ENCODE assay signal across 9 cellular contexts in the genomic region with DNA sequence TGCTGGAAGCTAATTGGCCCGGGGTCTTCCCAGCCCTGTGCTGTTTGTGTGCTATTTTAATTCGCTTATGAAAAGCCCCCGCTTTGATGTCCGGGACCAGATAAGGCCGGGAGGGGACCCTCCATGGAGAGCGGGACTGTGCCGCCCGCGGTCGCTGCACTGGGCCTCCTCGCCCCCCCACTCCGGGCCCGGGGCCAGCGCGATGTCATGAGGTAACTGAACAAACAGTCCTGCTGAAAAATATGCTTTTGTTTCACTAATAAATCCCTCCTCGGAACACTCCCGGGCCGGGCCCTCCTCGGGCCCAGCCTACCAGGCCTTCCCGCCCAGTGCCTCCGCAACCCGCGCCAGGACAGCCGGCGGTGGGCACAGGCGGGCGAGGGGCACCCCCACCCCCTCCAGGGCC.
DNase-seq lines count a peak whose midpoint lies in the region; ATAC-seq and TF ChIP-seq lines count a peak whose summit lies in the region.
"Had no signal": no experiment of that assay in that cellular context is flagged by ENCODE, and none has a peak within 500 bp of the region (broad histone marks: within the 10 kb centered on the region; RNA-seq: fewer than 3 reads in every experiment).

No MANE protein-coding gene starts in this region.

- no peak for TF ChIP-seq CTCF in lung (IDR thresholded peaks at IDR 0.05; ENCODE audit: control extremely low read depth, extremely low read depth)
- no peak for TF ChIP-seq CTCF in tibial nerve (IDR thresholded peaks at IDR 0.05)

- TF ChIP-seq POLR2A in tibial nerve (IDR thresholded peaks at IDR 0.05), result no peak

- no peaks in the 10 kb centered on the region for H3K9me3 Mint-ChIP-seq in activated CD4-positive, alpha-beta T cell treated with anti-CD3 and anti-CD28 coated beads for 36 hours (ENCODE audit: low read depth)

- peak; percentile 1 for DNase-seq in activated CD4-positive, alpha-beta T cell treated with anti-CD3 and anti-CD28 coated beads for 36 hours
- DNase-seq in activated CD4-positive, alpha-beta T cell treated with anti-CD3 and anti-CD28 coated beads for 1 hour, result no peak
- DNase-seq in dermis microvascular lymphatic vessel endothelial cell (ENCODE audit: low read depth in 2 of 2), result peak; percentile 15 to 34
- DNase-seq in lung (ENCODE audit: low spot score), result peak; percentile 72
- peak; percentile 73 to 85 for DNase-seq in tibial nerve (ENCODE audit: low spot score in 2 of 2)
- DNase-seq in NCI-H1930 (lab: John Stamatoyannopoulos, UW), result no peak
- DNase-seq: trophoblast cell had no signal

- peak in 1 of 2 donors; percentile 67 for TF ChIP-seq EP300 in tibial nerve (IDR thresholded peaks at IDR 0.05)

- H3K36me3 Mint-ChIP-seq in activated CD4-positive, alpha-beta T cell treated with anti-CD3 and anti-CD28 coated beads for 36 hours (ENCODE audit: low read depth), result no peaks in the 10 kb centered on the region

- POLR2A ChIA-PET in activated CD4-positive, alpha-beta T cell treated with anti-CD3 and anti-CD28 coated beads for 36 hours (lab: Charles Lee), result no interaction called here

- H3K27ac ChIP-seq in lung (ENCODE audit: low read depth in 1 of 2, low read length in 1 of 2), result no peak overlapping the region
- peak overlapping the region; percentile 32 to 80 (median 70) for H3K27ac ChIP-seq in tibial nerve

- no peak overlapping the region for H3K27ac Mint-ChIP-seq in activated CD4-positive, alpha-beta T cell treated with anti-CD3 and anti-CD28 coated beads for 36 hours

- peaks cover 7 to 23% of the 10 kb centered on the region in 2 donors for H3K4me1 ChIP-seq in lung (ENCODE audit: control insufficient read depth in 2 of 2, insufficient read depth in 2 of 2, low read length in 2 of 2)
- peaks cover 0 to 57% (median 23%) of the 10 kb centered on the region in 4 donors for H3K4me1 ChIP-seq in tibial nerve

- H3K9me3 ChIP-seq in lung (ENCODE audit: control insufficient read depth in 2 of 2, insufficient read depth in 1 of 2, low read length in 1 of 2), result no peaks in the 10 kb centered on the region
- H3K9me3 ChIP-seq in tibial nerve, result peaks cover 0 to 4% (median 0%) of the 10 kb centered on the region in 4 donors

- H3K36me3 ChIP-seq in lung (ENCODE audit: control insufficient read depth in 2 of 2, insufficient read depth in 2 of 2, low read length in 2 of 2) (no peaks in the 10 kb centered on the region), tibial nerve (no peaks in the 10 kb centered on the region)

- 37 to 70% methylated on average over 27 of the region's 27 CpGs for WGBS in lung, 2 donors
- 18 to 23% methylated on average over 26 to 27 of the region's 27 CpGs for WGBS in tibial nerve, 2 donors

- H3K4me3 Mint-ChIP-seq in activated CD4-positive, alpha-beta T cell treated with anti-CD3 and anti-CD28 coated beads for 36 hours, result no peak overlapping the region

- H3K4me3 ChIP-seq in lung (no peak overlapping the region), tibial nerve (peak overlapping the region in 2 of 4 donors; percentile 14 to 22)

- H3K27me3 ChIP-seq in lung (ENCODE audit: control insufficient read depth, insufficient read depth) (no peaks in the 10 kb centered on the region), tibial nerve (no peaks in the 10 kb centered on the region)

- no peaks in the 10 kb centered on the region for H3K27me3 Mint-ChIP-seq in activated CD4-positive, alpha-beta T cell treated with anti-CD3 and anti-CD28 coated beads for 36 hours

- intact Hi-C loops in activated CD4-positive, alpha-beta T cell treated with anti-CD3 and anti-CD28 coated beads for 36 hours (cut with DNase I, micrococcal nuclease), result no loop called here

- H3K4me1 Mint-ChIP-seq in activated CD4-positive, alpha-beta T cell treated with anti-CD3 and anti-CD28 coated beads for 36 hours, result peaks cover 25% of the 10 kb centered on the region

- no peak for ATAC-seq in activated CD4-positive, alpha-beta T cell treated with anti-CD3 and anti-CD28 coated beads for 36 hours
- ATAC-seq in lung (ENCODE audit: insufficient read depth, low FRiP score), result no peak
- no peak for ATAC-seq in GM18519 (IDR thresholded peaks at IDR 0.05; ENCODE audit: low FRiP score, unreplicated experiment)
- no peak for ATAC-seq in GM18502 (IDR thresholded peaks at IDR 0.05; ENCODE audit: poor library complexity, unreplicated experiment)

- CTCF ChIA-PET in activated CD4-positive, alpha-beta T cell treated with anti-CD3 and anti-CD28 coated beads for 36 hours (lab: Charles Lee), result interaction anchor here (0.7 kb wide), 1 partner anchor 651 kb away, joined by 4 read pairs; no protein-coding TSS in a partner anchor

Comparison
In these comparisons a context has a peak if more than half of its experiments do, and no peak if none do; other contexts are left out.
1. DNase-seq: peak in activated CD4-positive, alpha-beta T cell treated with anti-CD3 and anti-CD28 coated beads for 36 hours (single experiment), dermis microvascular lymphatic vessel endothelial cell (2 of 2), lung (single experiment) and tibial nerve (2 of 2); none in activated CD4-positive, alpha-beta T cell treated with anti-CD3 and anti-CD28 coated beads for 1 hour (single experiment) and NCI-H1930 (0 of 2).
2. H3K27ac ChIP-seq: peak in tibial nerve (4 of 4); none in lung (0 of 2).